Comparison of ENCODE assay signal across 8 cellular contexts in genomic region chr17:17712268-17712924, GRCh38. TPM values are rescaled to one million over a fixed set of nuclear protein-coding genes. Genes with fewer than 3 reads are reported as not detected.
DNase-seq lines count a peak whose midpoint lies in the region; ATAC-seq and TF ChIP-seq lines count a peak whose summit lies in the region.

No MANE protein-coding gene starts in this region.

- no peaks in the 10 kb centered on the region for H3K36me3 Mint-ChIP-seq in H9 (ENCODE audit: insufficient read depth in 1 of 3, low read depth in 3 of 3)

- peak overlapping the region; percentile 98 for H2BK120ac ChIP-seq in IMR-90 (ENCODE audit: low read depth, low read length)
- no peak overlapping the region for H2BK120ac ChIP-seq in H9 (ENCODE audit: low read depth, low read length, poor library complexity, severe bottlenecking)

- peak overlapping the region in 1 of 2 experiments; percentile 31; a peak in 1 of 5 replicates for H3K4me3 Mint-ChIP-seq in H9

- no peak; the same call in none of the 2 replicates for TF ChIP-seq RAD21 in IMR-90 (IDR thresholded peaks at IDR 0.05; ENCODE audit: low read length)

- CTCF ChIA-PET in IMR-90 (lab: Yijun Ruan, JAX), result no interaction called here

- no peaks in the 10 kb centered on the region for H3K23me2 ChIP-seq in H9 (ENCODE audit: insufficient read length, low read depth, low read length, poor library complexity, severe bottlenecking)

- peak overlapping the region; percentile 62 for H2AK9ac ChIP-seq in IMR-90 (replicated peaks; ENCODE audit: low read depth, low read length, poor library complexity)

- H4K20me1 ChIP-seq in IMR-90 (ENCODE audit: insufficient read depth, low read length), result peaks cover 94% of the 10 kb centered on the region
- H4K20me1 ChIP-seq in H9 (ENCODE audit: control insufficient read depth, insufficient read depth, insufficient read length), result no peaks in the 10 kb centered on the region

- H3K9me3 ChIP-seq in IMR-90 (ENCODE audit: control insufficient read depth, insufficient read depth, low read length), result no peaks in the 10 kb centered on the region
- no peaks in the 10 kb centered on the region for H3K9me3 ChIP-seq in parathyroid adenoma (ENCODE audit: control insufficient read depth, low read length)
- no peaks in the 10 kb centered on the region for H3K9me3 ChIP-seq in H9 (ENCODE audit: control insufficient read depth, low read depth, low read length)

- no peaks in the 10 kb centered on the region for H3K9me3 Mint-ChIP-seq in H9

- no peak overlapping the region for H3T11ph ChIP-seq in H9 (ENCODE audit: low read length)

- peak overlapping the region; percentile 57; the same call in 1 of the 3 replicates for H2BK15ac ChIP-seq in IMR-90 (ENCODE audit: low read depth, low read length)
- H2BK15ac ChIP-seq in H9 (ENCODE audit: low read depth, low read length), result no peak overlapping the region

- TF ChIP-seq CTCF in IMR-90 (conservative IDR thresholded peaks at IDR 0.05; ENCODE audit: low read depth, low read length) (no peak), parathyroid adenoma (IDR thresholded peaks at IDR 0.05) (no peak), H9 (conservative IDR thresholded peaks at IDR 0.05) (no peak)

- ATAC-seq in GM21390 (IDR thresholded peaks at IDR 0.05; ENCODE audit: unreplicated experiment) (peak; percentile 72), IMR-90 (ENCODE audit: low read depth) (peak; percentile 57)

- H3K4me2 ChIP-seq in IMR-90 (ENCODE audit: low read depth, low read length), result peak overlapping the region; percentile 28
- no peak overlapping the region for H3K4me2 ChIP-seq in parathyroid adenoma (ENCODE audit: low read length)
- no peak overlapping the region for H3K4me2 ChIP-seq in H9 (ENCODE audit: insufficient read depth, insufficient read length, low read length)

- H3K9ac ChIP-seq in IMR-90 (ENCODE audit: low read depth, low read length) (no peak overlapping the region), parathyroid adenoma (no peak overlapping the region), H9 (ENCODE audit: extremely low read depth, insufficient read length, low read length) (no peak overlapping the region)

- H3K27me3 Mint-ChIP-seq in H9 (ENCODE audit: low read depth), result peaks cover 89% of the 10 kb centered on the region

- H4K8ac ChIP-seq in IMR-90 (ENCODE audit: low read depth in 2 of 2, low read length in 2 of 2) (peak overlapping the region; percentile 54 to 65; a peak in 1 of 4 replicates), H9 (replicated peaks; ENCODE audit: insufficient read length, low read depth, low read length) (no peak overlapping the region)

- peak overlapping the region; percentile 61 for H4K5ac ChIP-seq in IMR-90 (ENCODE audit: low read depth, low read length)
- H4K5ac ChIP-seq in H9 (ENCODE audit: insufficient read length, low read depth, low read length), result no peak overlapping the region

- H3K4ac ChIP-seq in IMR-90 (ENCODE audit: low read depth, low read length) (peak overlapping the region; percentile 98), H9 (ENCODE audit: low read depth, low read length) (no peak overlapping the region)

- intact Hi-C loops in IMR-90 (cut with micrococcal nuclease), result no loop called here

- H2BK5ac ChIP-seq in IMR-90 (ENCODE audit: low read depth, low read length, poor library complexity, severe bottlenecking), result peak overlapping the region; percentile 89
- H2BK5ac ChIP-seq in H9 (ENCODE audit: insufficient read length, low read length), result no peak overlapping the region

- no TSS peak for BruUV-seq in IMR-90 (replicated peaks; lab: Mats Ljungman, UMichigan)

- DNase-seq in GF-D8 (lab: John Stamatoyannopoulos, UW) (peak; percentile 26), IMR-90 (peak; percentile 97), caudate nucleus (lab: John Stamatoyannopoulos, UW) (no peak), NCI-H2196 treated with DMSO at 0.1 percent for 48 hours (lab: John Stamatoyannopoulos, UW; ENCODE audit: unreplicated experiment) (no peak), H9 (no peak)
- DNase-seq in effector CD4-positive, alpha-beta T cell, result no peak

- peak overlapping the region; percentile 51 for H3K18ac ChIP-seq in IMR-90 (ENCODE audit: low read depth, low read length)
- H3K18ac ChIP-seq in H9 (ENCODE audit: insufficient read length, low read depth, low read length), result no peak overlapping the region

- H3K79me2 ChIP-seq in parathyroid adenoma (peaks cover 86% of the 10 kb centered on the region), H9 (ENCODE audit: insufficient read depth, low read length) (no peaks in the 10 kb centered on the region)

- H3K23ac ChIP-seq in IMR-90 (ENCODE audit: low read depth, low read length) (peak overlapping the region; percentile 99), H9 (ENCODE audit: insufficient read length, low read depth, low read length) (no peak overlapping the region)

- peaks cover 30 to 54% of the 10 kb centered on the region in 2 experiments for H3K4me1 Mint-ChIP-seq in H9

- H3K9me1 ChIP-seq in IMR-90 (ENCODE audit: insufficient read depth, low read length), result peaks cover 56% of the 10 kb centered on the region

- no peak overlapping the region for H2BK12ac ChIP-seq in H9 (ENCODE audit: insufficient read length, low read depth, low read length)

- no peak; the same call in none of the 2 replicates for TF ChIP-seq POLR2A in IMR-90 (IDR thresholded peaks at IDR 0.05; ENCODE audit: low read depth, low read length)

- H3K27ac ChIP-seq in IMR-90 (ENCODE audit: insufficient read depth, low read length) (peak overlapping the region; percentile 80), caudate nucleus (ENCODE audit: low read depth, low read length) (peak overlapping the region; percentile 49), parathyroid adenoma (peak overlapping the region; percentile 56), H9 (ENCODE audit: insufficient read length, low read depth, low read length) (no peak overlapping the region)

- dilution Hi-C loops in IMR-90 (cut with HindIII; ENCODE audit: low sequenced_read_pairs, unreplicated experiment), result no loop called here

- H2AFZ ChIP-seq in IMR-90 (replicated peaks; ENCODE audit: low read length, poor library complexity) (peak overlapping the region; percentile 23), parathyroid adenoma (no peak overlapping the region), H9 (ENCODE audit: low read length) (no peak overlapping the region)

- H2BK20ac ChIP-seq in IMR-90 (ENCODE audit: low read depth, low read length) (peak overlapping the region; percentile 80; the same call in 1 of the 2 replicates), H9 (ENCODE audit: low read depth, low read length, poor library complexity, severe bottlenecking) (no peak overlapping the region)

- H3K79me1 ChIP-seq in IMR-90 (ENCODE audit: low read depth in 1 of 2, low read length in 2 of 2), result peaks cover 50 to 97% of the 10 kb centered on the region in 2 experiments
- H3K79me1 ChIP-seq in H9 (ENCODE audit: insufficient read depth, low read depth, low read length, poor library complexity, severe bottlenecking), result no peaks in the 10 kb centered on the region

- H3K14ac ChIP-seq in IMR-90 (replicated peaks; ENCODE audit: low read depth, low read length), result peak overlapping the region; percentile 96
- no peak overlapping the region for H3K14ac ChIP-seq in H9 (ENCODE audit: insufficient read depth, low read length)

- H3K36me3 ChIP-seq in IMR-90 (ENCODE audit: control insufficient read depth, insufficient read depth, low read length) (peaks cover 3% of the 10 kb centered on the region; the same call in 1 of the 2 replicates), parathyroid adenoma (ENCODE audit: control insufficient read depth, insufficient read depth, low read length) (no peaks in the 10 kb centered on the region)

- POLR2A ChIA-PET in IMR-90 (lab: Charles Lee; ENCODE audit: unreplicated experiment), result no interaction called here

- H2AK5ac ChIP-seq in IMR-90 (ENCODE audit: low read depth, low read length), result peak overlapping the region; percentile 99
- no peak overlapping the region for H2AK5ac ChIP-seq in H9 (ENCODE audit: insufficient read length, low read length)

- H3K27ac Mint-ChIP-seq in H9, result no peak overlapping the region

- H4K91ac ChIP-seq in IMR-90 (ENCODE audit: insufficient read depth, low read depth, low read length), result peak overlapping the region; percentile 95
- no peak overlapping the region for H4K91ac ChIP-seq in H9 (ENCODE audit: insufficient read length, low read depth, low read length)

- H3K4me1 ChIP-seq in IMR-90 (ENCODE audit: control insufficient read depth, insufficient read depth, low read length) (peaks cover 58% of the 10 kb centered on the region), parathyroid adenoma (peaks cover 38% of the 10 kb centered on the region), H9 (ENCODE audit: insufficient read depth, low read length) (peaks cover 3% of the 10 kb centered on the region; the same call in 1 of the 2 replicates)

- H3K4me3 ChIP-seq in IMR-90 (ENCODE audit: insufficient read depth, low read depth, low read length) (no peak overlapping the region), parathyroid adenoma (ENCODE audit: low read depth, low read length) (no peak overlapping the region)

- H3K27me3 ChIP-seq in IMR-90 (ENCODE audit: control insufficient read depth, insufficient read depth, low read length) (no peaks in the 10 kb centered on the region), parathyroid adenoma (ENCODE audit: control insufficient read depth, insufficient read depth, low read length) (no peaks in the 10 kb centered on the region), H9 (ENCODE audit: insufficient read depth, low read length) (peaks cover 11% of the 10 kb centered on the region; the same call in 1 of the 2 replicates)

- in situ Hi-C loops in IMR-90 (cut with MboI; ENCODE audit: low sequenced_read_pairs), result no loop called here

- H3K56ac ChIP-seq in IMR-90 (ENCODE audit: extremely low read depth, insufficient read depth, low read length), result no peak overlapping the region
- no peak overlapping the region for H3K56ac ChIP-seq in H9 (ENCODE audit: insufficient read length, low read depth, low read length)

- WGBS in IMR-90 (ENCODE audit: extremely low coverage in 2 of 2, insufficient read length in 1 of 2), 2 experiments, result 64% methylated on average over 3 of the region's 5 CpGs; no CpG with 5 or more reads in 1 of the 2 experiments
- WGBS in H9 (ENCODE audit: extremely low coverage, insufficient read length, low lambda C conversion rate), result no CpG with 5 or more reads among the region's 5 CpGs

TF ChIP-seq in IMR-90, 13 proteins besides CTCF, POLR2A, EP300 and RAD21 (continues in another document):
- peak; percentile 5; the same call in 1 of the 2 replicates for TF ChIP-seq MAFK (IDR thresholded peaks at IDR 0.05; ENCODE audit: low read depth, low read length)
- peak; percentile 60 for TF ChIP-seq BHLHE40 (IDR thresholded peaks at IDR 0.05; ENCODE audit: low read depth, low read length)
- TF ChIP-seq CEBPB (IDR thresholded peaks at IDR 0.05; ENCODE audit: low read depth, low read length), result peak; percentile 90
- peak; percentile 96 for TF ChIP-seq RCOR1 (IDR thresholded peaks at IDR 0.05; ENCODE audit: insufficient replicate concordance, low read length)
- peak; percentile 92 for TF ChIP-seq FOS (IDR thresholded peaks at IDR 0.05; ENCODE audit: low read depth, low read length)
- no peak for TF ChIP-seq SMC3 (IDR thresholded peaks at IDR 0.05; ENCODE audit: low read depth, low read length)

RNA-seq across cellular contexts. Expression of gene RAI1, which starts 31.1 kb away (rescaled TPM):
- total RNA-seq in IMR-90 (2012; rRNA removed) (1.8 and 1.9 TPM in 2 replicates), H9 (2021) (1.5 and 1.9 TPM in 2 replicates)
- 10.5 and 14.0 TPM in 2 replicates for polyA plus RNA-seq in IMR-90 (2012; rRNA removed)
- polyA plus RNA-seq in IMR-90 (2012; cell fraction: cytosol; rRNA removed), result 5.5 and 10.5 TPM in 2 replicates
- polyA plus RNA-seq in IMR-90 (2012; cell fraction: nucleus; rRNA removed; ENCODE audit: low replicate concordance), result 18.8 and 32.7 TPM in 2 replicates

Comparison
In these comparisons a context has a peak if more than half of its experiments do, and no peak if none do; other contexts are left out.
1. DNase-seq: peak in GF-D8 (single experiment) and IMR-90 (single experiment); none in caudate nucleus (0 of 61), NCI-H2196 treated with DMSO at 0.1 percent for 48 hours (single experiment), effector CD4-positive, alpha-beta T cell (single experiment) and H9 (single experiment).